ENCODE assay signal across 8 cellular contexts in the genomic region with DNA sequence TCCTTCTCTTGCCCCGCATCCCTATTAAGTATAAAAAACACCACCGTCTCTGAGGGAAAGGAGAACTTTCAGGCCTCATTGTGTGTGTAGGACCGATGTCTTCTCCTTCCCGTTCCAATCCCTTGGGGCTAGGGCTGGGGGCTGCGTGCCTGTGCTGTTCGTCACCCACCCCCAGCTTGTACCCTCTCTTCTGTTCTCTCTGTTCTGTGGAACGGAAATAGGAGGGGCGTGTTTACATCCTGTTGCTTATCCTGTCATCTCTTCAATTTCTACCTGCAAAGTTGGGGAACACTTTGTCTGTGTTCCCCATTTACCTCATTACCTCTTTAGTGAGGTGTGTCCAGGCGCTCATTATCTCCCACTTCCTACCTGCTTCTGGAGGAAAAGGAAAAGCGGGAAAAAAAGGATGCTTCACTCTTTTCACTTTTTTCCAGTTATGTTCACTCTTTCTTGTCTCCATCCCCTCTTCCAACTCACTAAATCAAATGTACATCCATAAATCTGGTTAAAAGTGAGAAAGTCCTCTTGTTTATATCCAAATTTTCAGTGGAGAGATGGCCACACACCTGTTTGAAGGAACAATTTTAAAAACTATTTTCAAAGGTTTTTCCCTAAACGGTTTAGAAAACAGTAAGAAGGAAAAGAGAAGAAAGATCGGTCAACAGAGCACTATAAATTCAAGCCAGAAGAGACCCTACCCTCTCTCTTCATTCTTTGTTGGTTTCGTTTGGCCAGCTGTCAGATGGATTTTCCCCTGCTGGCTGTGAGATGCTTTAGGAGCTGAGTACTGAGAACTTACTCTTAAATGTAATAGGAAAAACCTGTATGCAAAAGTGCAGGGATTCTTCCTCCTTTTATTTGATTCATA. TPM values are rescaled to one million over a fixed set of nuclear protein-coding genes. Genes with fewer than 3 reads are reported as not detected.
A peak's percentile ranks its signal among the peaks of the same experiment; 100 is the strongest.
DNase-seq lines count a peak whose midpoint lies in the region; ATAC-seq and TF ChIP-seq lines count a peak whose summit lies in the region.

No MANE protein-coding gene starts in this region.

- peak; percentile 65 for DNase-seq in CD1c-positive myeloid dendritic cell (ENCODE audit: extremely low spot score)
- DNase-seq in NB4 (ENCODE audit: low read depth) = peak; percentile 87
- peak; percentile 33 to 56 for DNase-seq in activated CD4-positive, alpha-beta T cell treated with anti-CD3 and anti-CD28 coated beads, Interleukin-2, amount 50 U/mL, for 24 hours (ENCODE audit: low read depth in 1 of 2, low spot score in 1 of 2)
- DNase-seq in endodermal cell = no peak
- peak; percentile 44 to 87 (median 65) for DNase-seq in naive thymus-derived CD8-positive, alpha-beta T cell
- no peak for DNase-seq in vagina (ENCODE audit: extremely low spot score in 2 of 2)

- intact Hi-C loops in vagina (cut with DNase I) = loop anchor here (2.0 to 5.0 kb wide), 2 partner anchors 19 to 40 kb away; no protein-coding TSS in a partner anchor

- POLR2A ChIA-PET in naive thymus-derived CD8-positive, alpha-beta T cell (lab: Charles Lee) = interaction anchor here (1.0 to 30.6 kb wide), 11 partner anchors 3 to 173 kb away, joined by 3 to 1573 read pairs (median 39); a partner anchor contains a TSS

- no peak overlapping the region for H3K9ac ChIP-seq in endodermal cell (ENCODE audit: extremely low read depth, low read length, poor library complexity, severe bottlenecking)

- H3K36me3 ChIP-seq in endodermal cell (ENCODE audit: control insufficient read depth, insufficient read depth, low read length) (peaks cover 6% of the 10 kb centered on the region), vagina (peaks cover 19 to 35% of the 10 kb centered on the region in 2 donors)

- H3K4me3 ChIP-seq in NB4 (ENCODE audit: low read depth, low read length) = peak overlapping the region; percentile 99
- peak overlapping the region; percentile 83 for H3K4me3 ChIP-seq in endodermal cell (ENCODE audit: low read length)
- H3K4me3 ChIP-seq in vagina = peak overlapping the region; percentile 83 to 89

- no peaks in the 10 kb centered on the region for H3K27me3 ChIP-seq in endodermal cell (ENCODE audit: control insufficient read depth, insufficient read depth, low read length, poor library complexity, severe bottlenecking)
- no peaks in the 10 kb centered on the region for H3K27me3 ChIP-seq in vagina

- H3K36me3 Mint-ChIP-seq in endodermal cell (ENCODE audit: low read depth) = peaks cover 28% of the 10 kb centered on the region
- H3K36me3 Mint-ChIP-seq in naive thymus-derived CD8-positive, alpha-beta T cell = peaks cover 40 to 42% (median 41%) of the 10 kb centered on the region in 3 donors

- peaks cover 38% of the 10 kb centered on the region for H3K4me1 Mint-ChIP-seq in endodermal cell
- peaks cover 28 to 72% (median 50%) of the 10 kb centered on the region in 4 donors for H3K4me1 Mint-ChIP-seq in naive thymus-derived CD8-positive, alpha-beta T cell

- peak overlapping the region; percentile 87 for H3K4me3 Mint-ChIP-seq in endodermal cell
- peak overlapping the region; percentile 91 to 100 (median 99) for H3K4me3 Mint-ChIP-seq in naive thymus-derived CD8-positive, alpha-beta T cell

- no peaks in the 10 kb centered on the region for H3K9me3 Mint-ChIP-seq in endodermal cell
- H3K9me3 Mint-ChIP-seq in naive thymus-derived CD8-positive, alpha-beta T cell = peaks cover 0 to 8% (median 0%) of the 10 kb centered on the region in 9 donors

- H3K9me3 ChIP-seq in endodermal cell (ENCODE audit: control insufficient read depth, low read length) (no peaks in the 10 kb centered on the region), vagina (no peaks in the 10 kb centered on the region)

- no peak for TF ChIP-seq CTCF in NB4 (IDR thresholded peaks at IDR 0.05; ENCODE audit: low read depth, low read length)
- no peak for TF ChIP-seq CTCF in endodermal cell (conservative IDR thresholded peaks at IDR 0.05)
- TF ChIP-seq CTCF in vagina (IDR thresholded peaks at IDR 0.05) = no peak

- peak; percentile 24 for ATAC-seq in GM19452 (IDR thresholded peaks at IDR 0.05; ENCODE audit: unreplicated experiment)
- peak; percentile 59 to 68 for ATAC-seq in naive thymus-derived CD8-positive, alpha-beta T cell
- ATAC-seq in GM19463 (IDR thresholded peaks at IDR 0.05; ENCODE audit: unreplicated experiment) = no peak

- TF ChIP-seq POLR2A in NB4 (IDR thresholded peaks at IDR 0.05; ENCODE audit: extremely low read depth, insufficient read length) (peak; percentile 45), vagina (IDR thresholded peaks at IDR 0.05) (peak in 1 of 2 donors; percentile 62)

- H3K27ac Mint-ChIP-seq in endodermal cell = peak overlapping the region; percentile 85
- H3K27ac Mint-ChIP-seq in naive thymus-derived CD8-positive, alpha-beta T cell = peak overlapping the region; percentile 95 to 100 (median 99)

- H3K4me1 ChIP-seq in endodermal cell (ENCODE audit: control insufficient read depth, insufficient read depth, low read length) = no peaks in the 10 kb centered on the region
- peaks cover 63% of the 10 kb centered on the region for H3K4me1 ChIP-seq in vagina

- WGBS in endodermal cell (ENCODE audit: insufficient coverage in 1 of 2, insufficient read length in 1 of 2), 2 experiments = 56 to 63% methylated on average over 3 to 13 of the region's 13 CpGs

- no peak overlapping the region for H3K27ac ChIP-seq in endodermal cell (ENCODE audit: low read depth, low read length)
- peak overlapping the region; percentile 96 for H3K27ac ChIP-seq in vagina

- H3K27me3 Mint-ChIP-seq in endodermal cell (ENCODE audit: insufficient read depth) = no peaks in the 10 kb centered on the region
- no peaks in the 10 kb centered on the region for H3K27me3 Mint-ChIP-seq in naive thymus-derived CD8-positive, alpha-beta T cell

RNA-seq across cellular contexts. Expression of a gene that starts 1.0 kb away (rescaled TPM):
- 10 to 100 TPM in 1 of 2 donors, 1 to 10 TPM in 1; 9.9 to 12.2 TPM for total RNA-seq in endodermal cell
- polyA plus RNA-seq in endodermal cell (2013, experiment 1 of 2) = 6.0 TPM
- 18.7 TPM for polyA plus RNA-seq in endodermal cell (2013, experiment 2 of 2)
- total RNA-seq in naive thymus-derived CD8-positive, alpha-beta T cell = 100 to 1,000 TPM; 836 to 848 TPM
- polyA plus RNA-seq in naive thymus-derived CD8-positive, alpha-beta T cell = 1,000 to 10,000 TPM; 4,009 to 5,114 (median 5,016) TPM
- 1,858 TPM for total RNA-seq in vagina

RNA-seq across cellular contexts. Expression of a gene that starts 24.1 kb away (rescaled TPM):
- total RNA-seq in endodermal cell = under 1 TPM; 0.13 to 0.15 TPM
- polyA plus RNA-seq in endodermal cell (2013, experiment 1 of 2) = not detected
- not detected for polyA plus RNA-seq in endodermal cell (2013, experiment 2 of 2)
- total RNA-seq in naive thymus-derived CD8-positive, alpha-beta T cell = not detected
- not detected for polyA plus RNA-seq in naive thymus-derived CD8-positive, alpha-beta T cell
- not detected for total RNA-seq in vagina

RNA-seq across cellular contexts. Expression of a gene that starts 32.9 kb away (rescaled TPM):
- total RNA-seq in endodermal cell = 10 to 100 TPM; 10.2 to 13.8 TPM
- polyA plus RNA-seq in endodermal cell (2013, experiment 1 of 2) = 23.7 TPM
- 20.4 TPM for polyA plus RNA-seq in endodermal cell (2013, experiment 2 of 2)
- total RNA-seq in naive thymus-derived CD8-positive, alpha-beta T cell = 10 to 100 TPM; 32.5 to 34.4 TPM
- 100 to 1,000 TPM in 1 of 3 donors, 10 to 100 TPM in 2; 98.4 to 101 (median 98.6) TPM for polyA plus RNA-seq in naive thymus-derived CD8-positive, alpha-beta T cell
- 15.0 TPM for total RNA-seq in vagina

RNA-seq across cellular contexts. Expression of a gene that starts 33.0 kb away (rescaled TPM):
- 1 to 10 TPM in 1 of 2 donors, under 1 TPM in 1; 0.55 to 1.4 TPM for total RNA-seq in endodermal cell
- 0.64 TPM for polyA plus RNA-seq in endodermal cell (2013, experiment 1 of 2)
- 0.37 TPM for polyA plus RNA-seq in endodermal cell (2013, experiment 2 of 2)
- total RNA-seq in naive thymus-derived CD8-positive, alpha-beta T cell = 1 to 10 TPM in 1 of 2 experiments, under 1 TPM in 1; 0.96 to 1.6 TPM
- polyA plus RNA-seq in naive thymus-derived CD8-positive, alpha-beta T cell = under 1 TPM; 0.12 to 0.38 (median 0.25) TPM
- 1.7 TPM for total RNA-seq in vagina

RNA-seq across cellular contexts. Expression of a gene that starts 39.6 kb away (rescaled TPM):
- total RNA-seq in endodermal cell = 10 to 100 TPM; 16.6 to 21.3 TPM
- 25.7 TPM for polyA plus RNA-seq in endodermal cell (2013, experiment 1 of 2)
- 28.8 TPM for polyA plus RNA-seq in endodermal cell (2013, experiment 2 of 2)
- 10 to 100 TPM; 54.6 to 59.4 TPM for total RNA-seq in naive thymus-derived CD8-positive, alpha-beta T cell
- polyA plus RNA-seq in naive thymus-derived CD8-positive, alpha-beta T cell = 10 to 100 TPM; 26.3 to 31.7 (median 29.3) TPM
- 25.0 TPM for total RNA-seq in vagina

Comparison
In these comparisons a context has a peak if more than half of its experiments do, and no peak if none do; other contexts are left out.
1. DNase-seq: peak in CD1c-positive myeloid dendritic cell (single experiment), NB4 (single experiment), activated CD4-positive, alpha-beta T cell treated with anti-CD3 and anti-CD28 coated beads, Interleukin-2, amount 50 U/mL, for 24 hours (2 of 2) and naive thymus-derived CD8-positive, alpha-beta T cell (10 of 10); none in endodermal cell (single experiment) and vagina (0 of 2).
2. RNA of a gene that starts 1.0 kb away (total RNA-seq): 1,858 TPM in vagina (single experiment) and 836 to 848 TPM in naive thymus-derived CD8-positive, alpha-beta T cell; 9.9 to 12.2 TPM in endodermal cell; every median in the first group is over 10 times any median in the second.
3. Peak in every context shown above with its lines, with median percentiles within 50 percentile points of each other: H3K4me3 ChIP-seq.